In the genomic region with DNA sequence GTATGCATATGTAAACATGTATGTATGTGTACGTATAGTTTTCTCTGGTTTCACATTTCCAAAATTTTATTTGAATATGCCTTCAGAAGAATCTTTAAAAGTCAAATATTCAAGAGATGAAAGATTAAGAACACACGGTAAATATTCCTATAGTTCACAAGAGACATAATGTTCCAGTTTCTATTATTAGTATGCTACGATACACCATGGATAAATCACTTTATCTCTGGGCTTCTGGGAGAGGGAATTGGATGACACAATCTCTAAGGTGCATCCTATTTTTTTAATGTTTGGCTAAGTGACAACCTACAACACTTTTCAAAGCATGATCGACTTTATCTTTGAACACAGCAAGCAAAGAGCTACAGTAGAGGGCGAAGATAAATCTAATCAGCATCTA, we compare ENCODE assay signal across 21 cellular contexts. TPM values are rescaled to one million over a fixed set of nuclear protein-coding genes. Genes with fewer than 3 reads are reported as not detected.
DNase-seq lines count a peak whose midpoint lies in the region; FAIRE-seq and TF ChIP-seq lines count a peak whose summit lies in the region.
"Had no signal": no experiment of that assay in that cellular context is flagged by ENCODE, and none has a peak within 500 bp of the region (broad histone marks: within the 10 kb centered on the region; RNA-seq: fewer than 3 reads in every experiment).

No MANE protein-coding gene starts in this region.

- no peak overlapping the region for H3K4me3 Mint-ChIP-seq in MCF 10A (ENCODE audit: unreplicated experiment)
- H3K4me3 Mint-ChIP-seq in CD4-positive, alpha-beta memory T cell: no peak overlapping the region
- H3K4me3 Mint-ChIP-seq: B cell; CD8-positive, alpha-beta T cell had no signal

- H3K9me3 Mint-ChIP-seq in MCF 10A (ENCODE audit: unreplicated experiment): no peaks in the 10 kb centered on the region
- H3K9me3 Mint-ChIP-seq in CD4-positive, alpha-beta memory T cell: peaks cover 0 to 2% (median 0%) of the 10 kb centered on the region in 8 donors
- H3K9me3 Mint-ChIP-seq: CD8-positive, alpha-beta T cell had no signal

- TF ChIP-seq CTCF in MCF 10A (IDR thresholded peaks at IDR 0.05; ENCODE audit: unreplicated experiment) (no peak), breast epithelium (IDR thresholded peaks at IDR 0.05) (no peak), OCI-LY7 (conservative IDR thresholded peaks at IDR 0.05; ENCODE audit: low read length) (no peak)

- no peak overlapping the region for H2AFZ ChIP-seq in OCI-LY7 (ENCODE audit: low read length)

- peaks cover 92% of the 10 kb centered on the region for H3K79me2 ChIP-seq in OCI-LY7 (ENCODE audit: insufficient read depth, low read depth, low read length)

- no peak overlapping the region for H3K4me2 ChIP-seq in OCI-LY7 (ENCODE audit: low read length)

- no peaks in the 10 kb centered on the region for H3K9me3 ChIP-seq in breast epithelium
- H3K9me3 ChIP-seq in OCI-LY7 (ENCODE audit: low read length): no peaks in the 10 kb centered on the region
- no peaks in the 10 kb centered on the region for H3K9me3 ChIP-seq in CD4-positive, alpha-beta memory T cell (ENCODE audit: control insufficient read depth in 1 of 2, low read length in 2 of 2)

- H3K27me3 ChIP-seq in breast epithelium: no peaks in the 10 kb centered on the region
- H3K27me3 ChIP-seq in CD4-positive, alpha-beta memory T cell (ENCODE audit: insufficient read depth, low read length): no peaks in the 10 kb centered on the region

- CTCF ChIA-PET in MCF 10A (lab: Yijun Ruan, JAX): interaction anchor here (0.6 kb wide), 1 partner anchor 440 kb away, joined by 3 read pairs; no protein-coding TSS in a partner anchor
- CTCF ChIA-PET in OCI-LY7 (lab: Charles Lee; ENCODE audit: unreplicated experiment): no interaction called here
- CTCF ChIA-PET in CD4-positive, alpha-beta memory T cell (lab: Charles Lee; ENCODE audit: partially characterized antibody): no interaction called here

- H3K36me3 ChIP-seq in breast epithelium: no peaks in the 10 kb centered on the region
- H3K36me3 ChIP-seq in OCI-LY7 (ENCODE audit: insufficient read depth, low read length): peaks cover 73% of the 10 kb centered on the region
- peaks cover 7% of the 10 kb centered on the region for H3K36me3 ChIP-seq in CD4-positive, alpha-beta memory T cell (ENCODE audit: insufficient read depth, low read length)

- no peak for TF ChIP-seq POLR2A in breast epithelium (IDR thresholded peaks at IDR 0.05)

- intact Hi-C loops in MCF 10A (cut with micrococcal nuclease): no loop called here
- intact Hi-C loops in breast epithelium (cut with DNase I; ENCODE audit: low total_unique reads): no loop called here
- intact Hi-C loops in OCI-LY7 (cut with micrococcal nuclease; ENCODE audit: unreplicated experiment): no loop called here
- intact Hi-C loops in CD4-positive, alpha-beta memory T cell (cut with micrococcal nuclease): no loop called here

- peaks cover 14% of the 10 kb centered on the region for H4K20me1 ChIP-seq in OCI-LY7 (ENCODE audit: insufficient read depth, low read length)

- no peak overlapping the region for H3K27ac Mint-ChIP-seq in MCF 10A (ENCODE audit: low read depth, unreplicated experiment)
- H3K27ac Mint-ChIP-seq in CD4-positive, alpha-beta memory T cell: no peak overlapping the region
- H3K27ac Mint-ChIP-seq: B cell; CD8-positive, alpha-beta T cell had no signal

- POLR2A ChIA-PET in MCF 10A (lab: Yijun Ruan, JAX) (interaction anchor here (1.2 kb wide), 1 partner anchor 11 kb away, joined by 8 read pairs; no protein-coding TSS in a partner anchor), OCI-LY7 (lab: Charles Lee) (interaction anchor here (0.6 to 1.2 kb wide), 2 partner anchors 9 to 14 kb away, joined by 3 to 4 read pairs; no protein-coding TSS in a partner anchor)
- POLR2A ChIA-PET in CD4-positive, alpha-beta memory T cell (lab: Charles Lee; ENCODE audit: partially characterized antibody): no interaction called here

- H3K27ac ChIP-seq in breast epithelium: no peak overlapping the region
- H3K27ac ChIP-seq in OCI-LY7 (ENCODE audit: low read depth, low read length, poor library complexity, severe bottlenecking): no peak overlapping the region
- H3K27ac ChIP-seq in CD4-positive, alpha-beta memory T cell (ENCODE audit: low read depth, low read length): no peak overlapping the region
- H3K27ac ChIP-seq: 22Rv1, HL-60 had no signal

- H3K4me3 ChIP-seq in breast epithelium (no peak overlapping the region), OCI-LY7 (ENCODE audit: low read depth, low read length, poor library complexity, severe bottlenecking) (no peak overlapping the region)
- H3K4me3 ChIP-seq in CD4-positive, alpha-beta memory T cell (ENCODE audit: low read length in 2 of 2): no peak overlapping the region
- H3K4me3 ChIP-seq: K562 had no signal

- TSS peak; percentile 2 for BruUV-seq in MCF 10A (replicated peaks; lab: Mats Ljungman, UMichigan)
- TSS peak; percentile 11 for BruUV-seq in OCI-LY7 (replicated peaks; lab: Mats Ljungman, UMichigan)

- H3K9me2 ChIP-seq in OCI-LY7 (ENCODE audit: insufficient read depth, low read length): no peaks in the 10 kb centered on the region

- H3K27me3 Mint-ChIP-seq in MCF 10A (ENCODE audit: insufficient read depth, unreplicated experiment): no peaks in the 10 kb centered on the region
- no peaks in the 10 kb centered on the region for H3K27me3 Mint-ChIP-seq in CD4-positive, alpha-beta memory T cell
- H3K27me3 Mint-ChIP-seq: B cell had no signal

- FAIRE-seq in islet of Langerhans (lab: Jason Lieb, UNC): peak; percentile 61
- FAIRE-seq: GM12892, H1, K562 had no signal

- H3K36me3 Mint-ChIP-seq in MCF 10A (ENCODE audit: insufficient read depth, unreplicated experiment): peaks cover 52% of the 10 kb centered on the region
- H3K36me3 Mint-ChIP-seq in CD4-positive, alpha-beta memory T cell: peaks cover 29 to 66% of the 10 kb centered on the region in 2 donors

- H3K4me1 ChIP-seq in breast epithelium (peaks cover 0 to 3% of the 10 kb centered on the region in 2 donors), OCI-LY7 (ENCODE audit: insufficient read depth, low read length, poor library complexity, severe bottlenecking) (peaks cover 10% of the 10 kb centered on the region)
- peaks cover 31% of the 10 kb centered on the region for H3K4me1 ChIP-seq in CD4-positive, alpha-beta memory T cell (ENCODE audit: insufficient read depth, low read length)

- DNase-seq in MCF 10A (ENCODE audit: unreplicated experiment) (no peak), breast epithelium (ENCODE audit: low spot score in 2 of 2) (no peak), OCI-LY7 (ENCODE audit: low spot score) (no peak), amygdala (lab: John Stamatoyannopoulos, UW) (no peak), RPMI8226 (no peak), A172 (ENCODE audit: low spot score) (no peak)
- DNase-seq in CD4-positive, alpha-beta memory T cell: no peak
- DNase-seq: ACHN; C1 segment of cervical spinal cord; CD8-positive, alpha-beta T cell; COR-L47; DND-41; GDM1; HCEC 1CT had no signal

- peaks cover 17% of the 10 kb centered on the region for H3K4me1 Mint-ChIP-seq in MCF 10A (ENCODE audit: insufficient read depth, unreplicated experiment)
- H3K4me1 Mint-ChIP-seq in CD4-positive, alpha-beta memory T cell: peaks cover 53 to 84% (median 69%) of the 10 kb centered on the region in 4 donors

RNA-seq across cellular contexts. Expression of gene TM9SF3, which starts 13.8 kb away (rescaled TPM):
- total RNA-seq in MCF 10A (2022) (144 and 151 TPM in 2 replicates), breast epithelium (100 to 1,000 TPM in 2 of 3 donors, 10 to 100 TPM in 1; 95.7 to 118 (median 116) TPM), OCI-LY7 (2022) (80.2 and 88.8 TPM in 2 replicates)
- total RNA-seq in OCI-LY7 (2014; rRNA removed; shearing (Covaris generic)): 20.8 and 23.0 TPM in 2 replicates
- total RNA-seq in CD4-positive, alpha-beta memory T cell: 100 to 1,000 TPM; 109 to 110 TPM
- 100 to 1,000 TPM in 1 of 2 donors, 10 to 100 TPM in 1; 74.7 to 125 TPM for polyA plus RNA-seq in CD4-positive, alpha-beta memory T cell
- 144 and 146 TPM in 2 replicates for total RNA-seq in A172 (2014; rRNA removed; shearing (Covaris generic))

RNA-seq across cellular contexts. Expression of gene TLL2, which starts 59.3 kb away (rescaled TPM):
- total RNA-seq in MCF 10A (2022) (0.20 TPM in 1 of 2 replicates, not detected in the other), breast epithelium (under 1 TPM in 1 of 3 donors, not detected in 2; under 0.01 TPM), OCI-LY7 (2022) (0.87 and 0.97 TPM in 2 replicates)
- 0.18 and 1.1 TPM in 2 replicates for total RNA-seq in OCI-LY7 (2014; rRNA removed; shearing (Covaris generic))
- under 1 TPM in 1 of 2 experiments, not detected in 1; 0.17 TPM for total RNA-seq in CD4-positive, alpha-beta memory T cell
- under 1 TPM in 1 of 2 donors, not detected in 1; 0.03 TPM for polyA plus RNA-seq in CD4-positive, alpha-beta memory T cell
- total RNA-seq in A172 (2014; rRNA removed; shearing (Covaris generic)): 0.12 and 0.38 TPM in 2 replicates
- total RNA-seq: CD8-positive, alpha-beta T cell had no signal
- polyA plus RNA-seq: K562 had no signal
